8 cellular contexts compared by ENCODE assay signal in the genomic region with DNA sequence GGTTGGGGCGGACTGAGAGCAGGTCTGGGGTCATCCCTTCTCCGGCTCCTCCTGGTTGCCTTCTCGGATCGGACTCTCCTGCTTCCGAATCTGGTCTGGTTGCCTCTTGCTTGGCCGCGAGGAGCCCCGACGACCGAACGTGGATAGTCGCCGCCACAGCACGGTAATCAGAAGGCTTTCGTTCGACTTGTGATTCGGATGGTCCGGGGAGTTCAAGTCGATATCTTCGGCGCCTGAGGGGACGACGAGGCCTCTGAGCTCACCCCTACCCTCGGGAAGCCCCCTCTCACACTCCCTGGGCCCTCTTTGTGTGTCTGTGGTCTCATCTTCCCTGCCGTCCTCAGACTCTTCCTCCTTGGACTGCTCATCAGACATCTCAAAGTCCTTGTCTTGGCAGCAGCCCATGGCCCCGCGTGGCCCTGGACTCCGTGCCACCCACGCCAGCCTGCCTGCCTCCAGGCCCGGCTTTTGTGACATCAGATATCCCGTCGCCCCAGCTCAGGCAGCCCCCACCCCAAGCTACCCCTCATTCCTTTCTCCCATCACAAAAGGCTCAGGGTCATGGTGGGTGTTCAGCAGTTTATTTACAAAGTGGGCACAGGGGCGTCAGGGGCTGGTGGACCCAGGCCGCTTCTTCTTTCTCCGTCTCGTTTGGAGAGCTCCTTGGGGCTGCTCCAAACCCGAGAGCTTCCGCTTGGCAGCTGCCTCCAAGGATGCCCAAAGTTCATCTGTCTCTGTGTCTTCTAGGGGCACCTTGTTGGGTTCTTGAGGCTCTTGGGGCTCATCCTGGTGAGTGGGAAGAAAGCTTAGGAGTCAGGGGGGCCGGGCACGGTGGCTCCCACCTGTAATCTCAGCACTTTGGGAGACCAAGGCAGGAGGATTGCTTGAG. TPM values are rescaled to one million over a fixed set of nuclear protein-coding genes. Genes with fewer than 3 reads are reported as not detected.
DNase-seq lines count a peak whose midpoint lies in the region; ATAC-seq and TF ChIP-seq lines count a peak whose summit lies in the region.

Gene TEX54 (minus strand): TSS at position 496 of the 889 bp plus-strand sequence.

- TF ChIP-seq CTCF in AG04449 (IDR thresholded peaks at IDR 0.05; ENCODE audit: insufficient read depth, low read length, missing control alignments) (no peak), body of pancreas (IDR thresholded peaks at IDR 0.05) (peak in 1 of 7 experiments; percentile 5)

- CTCF ChIA-PET in AG04449 (lab: Yijun Ruan, JAX) = interaction anchor here (0.6 to 3.3 kb wide), 5 partner anchors 21 to 61 kb away, joined by 3 to 19 read pairs (median 4); partner anchors contain the start of genes TAF6L and TMEM179B

- ATAC-seq in GM19023 (IDR thresholded peaks at IDR 0.05; ENCODE audit: unreplicated experiment) (peak; percentile 6), body of pancreas (peak; percentile 21), left lobe of liver (peak; percentile 44)

- intact Hi-C loops in body of pancreas (cut with DNase I) = no loop called here

- H3K4me1 ChIP-seq in HUES6 (ENCODE audit: control insufficient read depth, insufficient read depth, low read length) = peaks cover 4% of the 10 kb centered on the region; the same call in 1 of the 2 replicates
- H3K4me1 ChIP-seq in body of pancreas = peaks cover 37% of the 10 kb centered on the region

- POLR2A ChIA-PET in AG04449 (lab: Yijun Ruan, JAX) = interaction anchor here (0.7 to 2.8 kb wide), 13 partner anchors 8 to 168 kb away, joined by 3 to 78 read pairs (median 6); partner anchors contain the start of genes C11orf98, CSKMT, POLR2G and TMEM223

- TF ChIP-seq POLR2A in body of pancreas (IDR thresholded peaks at IDR 0.05) = no peak

- DNase-seq in AG04449 (ENCODE audit: low read depth, low spot score) (no peak), body of pancreas (peak; percentile 41 to 55 (median 46)), left lobe of liver (ENCODE audit: low spot score) (peak; percentile 72), stromal cell of bone marrow (ENCODE audit: low read depth) (peak; percentile 6), NCI-H226 (no peak), NCI-H1694 treated with DMSO at 0.1 percent for 48 hours (lab: John Stamatoyannopoulos, UW) (no peak)

- H3K36me3 ChIP-seq in HUES6 (ENCODE audit: control insufficient read depth, insufficient read depth, low read length) (peaks cover 50% of the 10 kb centered on the region), body of pancreas (replicated peaks in 1 of 2; ENCODE audit: insufficient read depth in 1 of 2, low read depth in 2 of 2) (peaks cover 0 to 12% of the 10 kb centered on the region in 2 donors)

- H3K27ac ChIP-seq in HUES6 (ENCODE audit: low read depth, low read length) (peak within 1 kb of the TSS; percentile 97), body of pancreas (peak within 1 kb of the TSS; percentile 95 to 99 (median 99))

- H3K9me3 ChIP-seq in HUES6 (ENCODE audit: control insufficient read depth, insufficient read depth, low read depth, low read length) (no peaks in the 10 kb centered on the region), body of pancreas (no peaks in the 10 kb centered on the region)

- no peaks in the 10 kb centered on the region for H3K27me3 ChIP-seq in HUES6 (ENCODE audit: control insufficient read depth, insufficient read depth, low read length)
- H3K27me3 ChIP-seq in body of pancreas = no peaks in the 10 kb centered on the region

- 6 to 11% methylated on average over 17 to 40 of the region's 40 CpGs for WGBS in body of pancreas, 2 donors

- peak within 1 kb of the TSS; percentile 97 for H3K9ac ChIP-seq in HUES6 (ENCODE audit: low read length)

- H3K4me3 ChIP-seq in AG04449 (ENCODE audit: low read depth, low read length) = peak within 1 kb of the TSS; percentile 85
- H3K4me3 ChIP-seq in HUES6 (ENCODE audit: low read depth, low read length) = peak within 1 kb of the TSS; percentile 92
- H3K4me3 ChIP-seq in body of pancreas = peak within 1 kb of the TSS; percentile 69 to 73

RNA-seq across cellular contexts. Expression of gene TEX54, which starts in this region (rescaled TPM):
- not detected for total RNA-seq in body of pancreas
- not detected for total RNA-seq in left lobe of liver

Comparison
In these comparisons a context has a peak if more than half of its experiments do, and no peak if none do; other contexts are left out.
1. Peak in DNase-seq, ATAC-seq, H3K4me3 ChIP-seq and H3K27ac ChIP-seq in body of pancreas; RNA of the gene not detected or under 1 TPM.
2. Peak in DNase-seq and ATAC-seq in left lobe of liver; RNA of the gene not detected or under 1 TPM.